ENCODE assay signal across 1 cellular context in the genomic region with DNA sequence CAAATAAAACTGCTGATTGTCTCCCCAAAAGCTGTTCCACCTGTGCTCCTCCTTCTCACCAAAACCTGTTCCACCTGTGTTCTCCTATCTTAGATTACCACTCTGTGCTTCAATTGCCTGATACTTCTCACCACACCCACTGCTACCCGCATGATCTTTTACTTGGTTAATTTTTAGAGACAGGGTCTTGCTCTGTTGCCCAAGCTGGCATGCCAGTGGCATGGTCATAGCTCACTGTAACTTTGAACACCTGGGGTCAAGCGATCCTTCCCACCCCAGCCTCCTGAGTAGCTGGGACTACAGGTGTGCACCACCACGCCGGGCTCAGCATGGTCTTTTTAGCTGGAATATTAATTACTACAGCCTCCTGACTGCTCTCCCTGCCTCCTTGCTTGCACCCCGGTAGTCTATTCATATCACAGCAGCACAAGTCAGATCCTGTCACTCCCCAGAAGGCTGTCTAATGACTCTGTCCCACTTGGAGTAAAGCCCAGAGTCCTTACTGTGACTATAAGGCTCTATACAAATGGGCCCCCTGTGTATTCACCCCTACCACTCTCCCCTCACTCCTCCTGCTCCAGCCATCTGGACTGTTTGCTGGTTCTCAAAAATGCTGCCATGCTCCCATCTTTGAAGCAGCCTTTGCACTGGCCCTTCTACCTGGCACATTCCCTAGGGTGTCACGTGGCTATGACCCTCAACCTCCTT.
TF ChIP-seq lines count a peak whose summit lies in the region.

No MANE protein-coding gene starts in this region.

TF ChIP-seq in A549, 52 proteins besides CTCF, POLR2A, EP300 and RAD21:
- no peak for TF ChIP-seq SMC3 (IDR thresholded peaks at IDR 0.05)
- TF ChIP-seq PBX3 (IDR thresholded peaks at IDR 0.05), result no peak
- TF ChIP-seq CEBPB (IDR thresholded peaks at IDR 0.05), result no peak
- no peak for TF ChIP-seq ZNF302 (CRISPR knock-in tag; IDR thresholded peaks at IDR 0.05)
- no peak for TF ChIP-seq ESRRA (IDR thresholded peaks at IDR 0.05; ENCODE audit: borderline replicate concordance, low read length)
- no peak for TF ChIP-seq REST (IDR thresholded peaks at IDR 0.05)
- no peak for TF ChIP-seq HDAC2 (IDR thresholded peaks at IDR 0.05)
- no peak for TF ChIP-seq RNF2 (IDR thresholded peaks at IDR 0.05; ENCODE audit: borderline replicate concordance, low read depth)
- TF ChIP-seq, protein P1, sequence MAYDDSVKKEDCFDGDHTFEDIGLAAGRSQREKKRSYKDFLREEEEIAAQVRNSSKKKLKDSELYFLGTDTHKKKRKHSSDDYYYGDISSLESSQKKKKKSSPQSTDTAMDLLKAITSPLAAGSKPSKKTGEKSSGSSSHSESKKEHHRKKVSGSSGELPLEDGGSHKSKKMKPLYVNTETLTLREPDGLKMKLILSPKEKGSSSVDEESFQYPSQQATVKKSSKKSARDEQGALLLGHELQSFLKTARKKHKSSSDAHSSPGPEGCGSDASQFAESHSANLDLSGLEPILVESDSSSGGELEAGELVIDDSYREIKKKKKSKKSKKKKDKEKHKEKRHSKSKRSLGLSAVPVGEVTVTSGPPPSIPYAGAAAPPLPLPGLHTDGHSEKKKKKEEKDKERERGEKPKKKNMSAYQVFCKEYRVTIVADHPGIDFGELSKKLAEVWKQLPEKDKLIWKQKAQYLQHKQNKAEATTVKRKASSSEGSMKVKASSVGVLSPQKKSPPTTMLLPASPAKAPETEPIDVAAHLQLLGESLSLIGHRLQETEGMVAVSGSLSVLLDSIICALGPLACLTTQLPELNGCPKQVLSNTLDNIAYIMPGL (CRISPR knock-in tag; IDR thresholded peaks at IDR 0.05; ENCODE audit: borderline replicate concordance), result no peak
- TF ChIP-seq ZC3H11A (IDR thresholded peaks at IDR 0.05), result no peak
- no peak for TF ChIP-seq ZSCAN20 (CRISPR knock-in tag; IDR thresholded peaks at IDR 0.05)
- no peak for TF ChIP-seq EHF (CRISPR knock-in tag; IDR thresholded peaks at IDR 0.05)
- no peak for TF ChIP-seq CHD4 (IDR thresholded peaks at IDR 0.05; ENCODE audit: borderline replicate concordance)
- TF ChIP-seq MAFK (IDR thresholded peaks at IDR 0.05; ENCODE audit: partially characterized antibody), result no peak
- no peak for TF ChIP-seq EHMT2 (IDR thresholded peaks at IDR 0.05; ENCODE audit: low read depth)
